ENCODE assay signal across 34 cellular contexts in genomic region chr11:9619971-9620370, GRCh38.
"Had no signal": no experiment of that assay in that cellular context is flagged by ENCODE, and none has a peak within 500 bp of the region (broad histone marks: within the 10 kb centered on the region; RNA-seq: fewer than 3 reads in every experiment).

No MANE protein-coding gene starts in this region.

- H3K27ac ChIP-seq: ascending aorta, cardiac muscle cell, colonic mucosa, epithelial cell of prostate, gastrocnemius medialis, hepatocyte, pancreas, prostate gland, skin epidermis, upper lobe of left lung, vagina had no signal

- DNase-seq: activated CD4-positive, alpha-beta memory T cell treated with anti-CD3 and anti-CD28 coated beads, Interleukin-2, amount 10 ng/mL, durations not matched to agents 7 days and 5 days; activated CD4-positive, alpha-beta T cell treated with anti-CD3 and anti-CD28 coated beads for 1 hour; activated CD4-positive, alpha-beta T cell treated with anti-CD3 and anti-CD28 coated beads, Interleukin-2, amount 10 ng/mL, durations not matched to agents 7 days and 5 days; activated CD8-positive, alpha-beta memory T cell treated with anti-CD3 and anti-CD28 coated beads, Interleukin-2, amount 50 U/mL, for 48 hours; activated gamma-delta T cell; activated naive CD4-positive, alpha-beta T cell treated with anti-CD3 and anti-CD28 coated beads, Interleukin-2, amount 10 ng/mL, durations not matched to agents 7 days and 5 days; activated naive CD8-positive, alpha-beta T cell treated with anti-CD3 and anti-CD28 coated beads, Interleukin-2, amount 10 ng/mL, durations not matched to agents 7 days and 5 days; activated T-cell treated with anti-CD3 and anti-CD28 coated beads, Interleukin-2, amount 50 U/mL, for 24 hours; cerebellar nuclear complex; colonic mucosa; effector CD8-positive, alpha-beta T cell; gastrocnemius medialis; islet precursor cell; left ventricle myocardium superior; naive thymus-derived CD4-positive, alpha-beta T cell; nucleus accumbens; pancreas; retina; stimulated activated CD4-positive, alpha-beta T cell treated with anti-CD3 and anti-CD28 coated beads, Interleukin-12 subunit alpha, Interleukin-12 subunit beta, amount 100 ng/mL, for 4 hours; stimulated activated CD4-positive, alpha-beta T cell treated with anti-CD3 and anti-CD28 coated beads, Interleukin-4, amount 100 ng/mL, for 1 hour; stimulated activated naive CD8-positive, alpha-beta T cell treated with anti-CD3 and anti-CD28 coated beads, Interleukin-15, amount 100 ng/mL, for 72 hours; substantia nigra; T1000; upper lobe of left lung had no signal

- H2AFZ ChIP-seq: hepatocyte had no signal

- H3K4me1 ChIP-seq: colonic mucosa, prostate gland had no signal

- H3K4me3 Mint-ChIP-seq: activated CD4-positive, alpha-beta memory T cell treated with anti-CD3 and anti-CD28 coated beads, Interleukin-2, amount 10 ng/mL, durations not matched to agents 7 days and 5 days; activated CD4-positive, alpha-beta T cell treated with anti-CD3 and anti-CD28 coated beads, Interleukin-2, amount 10 ng/mL, durations not matched to agents 7 days and 5 days; activated naive CD4-positive, alpha-beta T cell treated with anti-CD3 and anti-CD28 coated beads, Interleukin-2, amount 10 ng/mL, durations not matched to agents 7 days and 5 days; activated naive CD8-positive, alpha-beta T cell treated with anti-CD3 and anti-CD28 coated beads, Interleukin-2, amount 10 ng/mL, durations not matched to agents 7 days and 5 days; activated T-cell treated with anti-CD3 and anti-CD28 coated beads, Interleukin-2, amount 50 U/mL, for 24 hours; brain; mesothelial cell of epicardium; naive thymus-derived CD4-positive, alpha-beta T cell; stimulated activated naive CD8-positive, alpha-beta T cell treated with anti-CD3 and anti-CD28 coated beads, Interleukin-15, amount 100 ng/mL, for 72 hours had no signal

- H3K36me3 Mint-ChIP-seq: activated naive CD4-positive, alpha-beta T cell treated with anti-CD3 and anti-CD28 coated beads, Interleukin-2, amount 10 ng/mL, durations not matched to agents 7 days and 5 days; brain; naive thymus-derived CD4-positive, alpha-beta T cell had no signal

- H3K36me3 ChIP-seq: ascending aorta, cardiac muscle cell, colonic mucosa, gastrocnemius medialis, pancreas, prostate gland, upper lobe of left lung, vagina had no signal

- H3K9me3 Mint-ChIP-seq: activated CD4-positive, alpha-beta memory T cell treated with anti-CD3 and anti-CD28 coated beads, Interleukin-2, amount 10 ng/mL, durations not matched to agents 7 days and 5 days; activated CD4-positive, alpha-beta T cell treated with anti-CD3 and anti-CD28 coated beads, Interleukin-2, amount 10 ng/mL, durations not matched to agents 7 days and 5 days; activated naive CD4-positive, alpha-beta T cell treated with anti-CD3 and anti-CD28 coated beads, Interleukin-2, amount 10 ng/mL, durations not matched to agents 7 days and 5 days; activated T-cell treated with anti-CD3 and anti-CD28 coated beads, Interleukin-2, amount 50 U/mL, for 24 hours; brain; mesothelial cell of epicardium; naive thymus-derived CD4-positive, alpha-beta T cell; stimulated activated naive CD8-positive, alpha-beta T cell treated with anti-CD3 and anti-CD28 coated beads, Interleukin-15, amount 100 ng/mL, for 72 hours had no signal

- H3K4me2 ChIP-seq: hepatocyte had no signal

- H3K27me3 ChIP-seq: ascending aorta, cardiac muscle cell, colonic mucosa, gastrocnemius medialis, hepatocyte, pancreas, upper lobe of left lung, vagina had no signal

- H3K27ac Mint-ChIP-seq: activated CD4-positive, alpha-beta memory T cell treated with anti-CD3 and anti-CD28 coated beads, Interleukin-2, amount 10 ng/mL, durations not matched to agents 7 days and 5 days; activated CD4-positive, alpha-beta T cell treated with anti-CD3 and anti-CD28 coated beads, Interleukin-2, amount 10 ng/mL, durations not matched to agents 7 days and 5 days; activated naive CD4-positive, alpha-beta T cell treated with anti-CD3 and anti-CD28 coated beads, Interleukin-2, amount 10 ng/mL, durations not matched to agents 7 days and 5 days; activated naive CD8-positive, alpha-beta T cell treated with anti-CD3 and anti-CD28 coated beads, Interleukin-2, amount 10 ng/mL, durations not matched to agents 7 days and 5 days; activated T-cell treated with anti-CD3 and anti-CD28 coated beads, Interleukin-2, amount 50 U/mL, for 24 hours; brain; naive thymus-derived CD4-positive, alpha-beta T cell; stimulated activated naive CD8-positive, alpha-beta T cell treated with anti-CD3 and anti-CD28 coated beads, Interleukin-15, amount 100 ng/mL, for 72 hours had no signal

- H3K4me1 Mint-ChIP-seq: activated naive CD8-positive, alpha-beta T cell treated with anti-CD3 and anti-CD28 coated beads, Interleukin-2, amount 10 ng/mL, durations not matched to agents 7 days and 5 days; brain had no signal

- H3K27me3 Mint-ChIP-seq: activated naive CD8-positive, alpha-beta T cell treated with anti-CD3 and anti-CD28 coated beads, Interleukin-2, amount 10 ng/mL, durations not matched to agents 7 days and 5 days; activated T-cell treated with anti-CD3 and anti-CD28 coated beads, Interleukin-2, amount 50 U/mL, for 24 hours; brain; naive thymus-derived CD4-positive, alpha-beta T cell had no signal

- H3K9me3 ChIP-seq: ascending aorta, colonic mucosa, gastrocnemius medialis, pancreas, prostate gland, upper lobe of left lung, vagina had no signal

- H3K79me2 ChIP-seq: hepatocyte had no signal

- H3K4me3 ChIP-seq: ascending aorta, cardiac muscle cell, colonic mucosa, gastrocnemius medialis, hepatocyte, pancreas, prostate gland, skin epidermis, upper lobe of left lung, vagina had no signal

- ATAC-seq: gastrocnemius medialis; left ventricle myocardium superior; naive thymus-derived CD4-positive, alpha-beta T cell; pancreas; sciatic nerve; stimulated activated naive CD8-positive, alpha-beta T cell treated with anti-CD3 and anti-CD28 coated beads, Interleukin-15, amount 100 ng/mL, for 72 hours had no signal
